In the genomic region with DNA sequence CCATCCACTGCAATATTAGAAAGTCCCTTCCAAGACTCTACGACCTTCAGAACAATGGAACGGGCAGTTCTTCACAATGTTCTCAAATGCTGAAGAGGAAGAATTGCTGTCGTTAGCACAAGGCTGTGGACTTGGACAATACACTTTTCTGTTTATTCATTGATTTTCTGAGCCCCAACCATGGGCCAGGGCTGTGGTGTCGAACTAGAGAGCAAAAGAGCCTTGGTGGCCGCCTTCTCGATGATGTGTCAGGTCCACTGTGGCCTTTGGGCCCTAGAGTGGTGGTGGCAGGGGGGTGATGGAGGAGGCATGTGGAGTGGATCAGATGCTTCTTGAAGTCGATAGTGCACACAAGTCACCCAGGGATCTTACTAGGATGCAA, we compare ENCODE assay signal across 23 cellular contexts. TPM values are rescaled to one million over a fixed set of nuclear protein-coding genes. Genes with fewer than 3 reads are reported as not detected.
"Had no signal": no experiment of that assay in that cellular context is flagged by ENCODE, and none has a peak within 500 bp of the region (broad histone marks: within the 10 kb centered on the region; RNA-seq: fewer than 3 reads in every experiment).

No MANE protein-coding gene starts in this region.

- H3K4me1 Mint-ChIP-seq: stimulated activated effector memory CD8-positive, alpha-beta T cell treated with anti-CD3 and anti-CD28 coated beads, Interleukin-12 subunit alpha, Interleukin-12 subunit beta, amount 100 ng/mL, for 72 hours had no signal

- H3K36me3 Mint-ChIP-seq: activated naive CD4-positive, alpha-beta T cell treated with anti-CD3 and anti-CD28 coated beads, Interleukin-2, amount 50 U/mL, for 72 hours; mesothelial cell of epicardium; stimulated activated effector memory CD8-positive, alpha-beta T cell treated with anti-CD3 and anti-CD28 coated beads, Interleukin-12 subunit alpha, Interleukin-12 subunit beta, amount 100 ng/mL, for 72 hours had no signal

- DNase-seq: activated CD4-positive, alpha-beta T cell treated with anti-CD3 and anti-CD28 coated beads for 1 hour; activated CD8-positive, alpha-beta memory T cell treated with anti-CD3 and anti-CD28 coated beads for 24 hours; activated gamma-delta T cell treated with Interleukin-2 at 50 U/mL for 16 hours; activated T-cell treated with anti-CD3 and anti-CD28 coated beads, Interleukin-2, amount 50 U/mL, for 72 hours; central memory CD4-positive, alpha-beta T cell; colonic mucosa; glutamatergic neuron; occipital lobe; stimulated activated CD4-positive, alpha-beta T cell treated with anti-CD3 and anti-CD28 coated beads, Interleukin-4, amount 100 ng/mL, for 24 hours; SW 1271; T-helper 2 cell; WERI-Rb-1 had no signal

- H3K4me1 ChIP-seq: colonic mucosa had no signal

- H3K4me3 Mint-ChIP-seq: activated T-cell treated with anti-CD3 and anti-CD28 coated beads, Interleukin-2, amount 50 U/mL, for 72 hours; endodermal cell; mesothelial cell of epicardium; nephron progenitor cell; stimulated activated effector memory CD8-positive, alpha-beta T cell treated with anti-CD3 and anti-CD28 coated beads, Interleukin-12 subunit alpha, Interleukin-12 subunit beta, amount 100 ng/mL, for 72 hours had no signal

- H3K9me3 Mint-ChIP-seq: activated naive CD4-positive, alpha-beta T cell treated with anti-CD3 and anti-CD28 coated beads, Interleukin-2, amount 50 U/mL, for 72 hours; activated T-cell treated with anti-CD3 and anti-CD28 coated beads, Interleukin-2, amount 50 U/mL, for 72 hours; endodermal cell; mesothelial cell of epicardium; nephron progenitor cell; stimulated activated effector memory CD8-positive, alpha-beta T cell treated with anti-CD3 and anti-CD28 coated beads, Interleukin-12 subunit alpha, Interleukin-12 subunit beta, amount 100 ng/mL, for 72 hours had no signal

- H3K4me3 ChIP-seq: colonic mucosa, smooth muscle cell had no signal

- H3K27me3 ChIP-seq: colonic mucosa had no signal

- H3K27ac Mint-ChIP-seq: activated naive CD4-positive, alpha-beta T cell treated with anti-CD3 and anti-CD28 coated beads, Interleukin-2, amount 50 U/mL, for 72 hours; activated T-cell treated with anti-CD3 and anti-CD28 coated beads, Interleukin-2, amount 50 U/mL, for 72 hours; mesothelial cell of epicardium; stimulated activated effector memory CD8-positive, alpha-beta T cell treated with anti-CD3 and anti-CD28 coated beads, Interleukin-12 subunit alpha, Interleukin-12 subunit beta, amount 100 ng/mL, for 72 hours had no signal

- ATAC-seq: activated naive CD4-positive, alpha-beta T cell treated with anti-CD3 and anti-CD28 coated beads, Interleukin-2, amount 50 U/mL, for 72 hours; activated T-cell treated with anti-CD3 and anti-CD28 coated beads, Interleukin-2, amount 50 U/mL, for 72 hours; stimulated activated effector memory CD8-positive, alpha-beta T cell treated with anti-CD3 and anti-CD28 coated beads, Interleukin-12 subunit alpha, Interleukin-12 subunit beta, amount 100 ng/mL, for 72 hours had no signal

- H3K36me3 ChIP-seq: colonic mucosa, WERI-Rb-1 had no signal

- H3K27ac ChIP-seq: colonic mucosa, epithelial cell of prostate, WERI-Rb-1 had no signal

- FAIRE-seq: urothelium cell line had no signal

- H3K9me3 ChIP-seq: colonic mucosa had no signal

RNA-seq across cellular contexts. Expression of gene KIF12, which starts 18.5 kb away (rescaled TPM):
- total RNA-seq: activated naive CD4-positive, alpha-beta T cell treated with anti-CD3 and anti-CD28 coated beads, Interleukin-2, amount 50 U/mL, for 72 hours; activated T-cell treated with anti-CD3 and anti-CD28 coated beads, Interleukin-2, amount 50 U/mL, for 72 hours; fibroblast of lung; lung microvascular endothelial cell; smooth muscle cell had no signal
- polyA plus RNA-seq: fibroblast of lung, smooth muscle cell had no signal

RNA-seq across cellular contexts. Expression of gene AMBP, which starts 39.5 kb away (rescaled TPM):
- total RNA-seq: activated naive CD4-positive, alpha-beta T cell treated with anti-CD3 and anti-CD28 coated beads, Interleukin-2, amount 50 U/mL, for 72 hours; activated T-cell treated with anti-CD3 and anti-CD28 coated beads, Interleukin-2, amount 50 U/mL, for 72 hours; lung microvascular endothelial cell; sciatic nerve; smooth muscle cell had no signal
